8 cellular contexts compared by ENCODE assay signal in genomic region chr1:41495171-41495948, GRCh38. TPM values are rescaled to one million over a fixed set of nuclear protein-coding genes. Genes with fewer than 3 reads are reported as not detected.
DNase-seq lines count a peak whose midpoint lies in the region; ATAC-seq and TF ChIP-seq lines count a peak whose summit lies in the region.

No MANE protein-coding gene starts in this region.

- H3K27me3 ChIP-seq in OCI-LY1 (ENCODE audit: insufficient read depth, low read length) = peaks cover 2% of the 10 kb centered on the region; the same call in 1 of the 2 replicates

- no peak for ATAC-seq in GM21367 (IDR thresholded peaks at IDR 0.05; ENCODE audit: unreplicated experiment)
- ATAC-seq in activated CD4-positive, CD25-positive, alpha-beta regulatory T cell treated with anti-CD3 and anti-CD28 coated beads, Interleukin-2, amount 50 U/mL, for 24 hours = no peak

- peaks cover 13% of the 10 kb centered on the region for H3K27me3 Mint-ChIP-seq in nephron (ENCODE audit: low read depth)

- no peaks in the 10 kb centered on the region for H4K20me1 ChIP-seq in OCI-LY1 (ENCODE audit: insufficient read depth, low read length)

- H3F3A ChIP-seq in OCI-LY1 (ENCODE audit: insufficient read depth, low read length) = no peaks in the 10 kb centered on the region

- H3K4me3 Mint-ChIP-seq in nephron = peak overlapping the region; percentile 37 to 62 (median 54)

- no peaks in the 10 kb centered on the region for H3K9me3 ChIP-seq in OCI-LY1 (ENCODE audit: low read length)

- H3K4me1 Mint-ChIP-seq in nephron = peaks cover 44% of the 10 kb centered on the region

- H3K79me2 ChIP-seq in OCI-LY1 (ENCODE audit: insufficient read depth, low read length) = no peaks in the 10 kb centered on the region

- H3K9me2 ChIP-seq in OCI-LY1 (ENCODE audit: low read depth, low read length) = no peaks in the 10 kb centered on the region

- H3K9ac ChIP-seq in OCI-LY1 (ENCODE audit: low read length) = no peak overlapping the region

- H3K9me3 Mint-ChIP-seq in nephron = no peaks in the 10 kb centered on the region

- peaks cover 5% of the 10 kb centered on the region for H3K4me1 ChIP-seq in OCI-LY1 (ENCODE audit: insufficient read depth, low read length, severe bottlenecking)

- H3K27ac ChIP-seq in OCI-LY1 (ENCODE audit: low read depth, low read length, poor library complexity, severe bottlenecking) = no peak overlapping the region

- DNase-seq in NCI-H82 (lab: John Stamatoyannopoulos, UW) (peak; percentile 34), NCI-H82 treated with DMSO at 0.1 percent for 48 hours (lab: John Stamatoyannopoulos, UW; ENCODE audit: unreplicated experiment) (no peak), dermis blood vessel endothelial cell (peak; percentile 66), D341Med (ENCODE audit: low spot score) (no peak)

- no peak overlapping the region for H2AFZ ChIP-seq in OCI-LY1 (ENCODE audit: low read length)

- H3K36me3 Mint-ChIP-seq in nephron (ENCODE audit: low read depth) = no peaks in the 10 kb centered on the region

- peak overlapping the region; percentile 32 for H3K4me3 ChIP-seq in OCI-LY1 (ENCODE audit: low read depth, low read length, poor library complexity, severe bottlenecking)

- TF ChIP-seq CTCF in OCI-LY1 (IDR thresholded peaks at IDR 0.05; ENCODE audit: low read length) (peak; percentile 24; the same call in 1 of the 2 replicates), nephron (IDR thresholded peaks at IDR 0.05; ENCODE audit: unreplicated experiment in 3 of 3) (peak in 2 of 3 experiments; percentile 14 to 20)

- H3K27ac Mint-ChIP-seq in nephron = peak overlapping the region; percentile 45 to 88 (median 66)

- H3K4me2 ChIP-seq in OCI-LY1 (ENCODE audit: low read length) = peak overlapping the region; percentile 48; the same call in 1 of the 2 replicates

- no peaks in the 10 kb centered on the region for H3K36me3 ChIP-seq in OCI-LY1 (ENCODE audit: insufficient read depth, low read length)

RNA-seq across cellular contexts. Expression of gene EDN2, which starts 10.9 kb away (rescaled TPM):
- 0.17 TPM in 1 of 2 replicates, not detected in the other for total RNA-seq in dermis blood vessel endothelial cell

Comparison
In these comparisons a context has a peak if more than half of its experiments do, and no peak if none do; other contexts are left out.
1. DNase-seq: peak in NCI-H82 (single experiment) and dermis blood vessel endothelial cell (single experiment); none in NCI-H82 treated with DMSO at 0.1 percent for 48 hours (single experiment) and D341Med (single experiment).